In the genomic region with DNA sequence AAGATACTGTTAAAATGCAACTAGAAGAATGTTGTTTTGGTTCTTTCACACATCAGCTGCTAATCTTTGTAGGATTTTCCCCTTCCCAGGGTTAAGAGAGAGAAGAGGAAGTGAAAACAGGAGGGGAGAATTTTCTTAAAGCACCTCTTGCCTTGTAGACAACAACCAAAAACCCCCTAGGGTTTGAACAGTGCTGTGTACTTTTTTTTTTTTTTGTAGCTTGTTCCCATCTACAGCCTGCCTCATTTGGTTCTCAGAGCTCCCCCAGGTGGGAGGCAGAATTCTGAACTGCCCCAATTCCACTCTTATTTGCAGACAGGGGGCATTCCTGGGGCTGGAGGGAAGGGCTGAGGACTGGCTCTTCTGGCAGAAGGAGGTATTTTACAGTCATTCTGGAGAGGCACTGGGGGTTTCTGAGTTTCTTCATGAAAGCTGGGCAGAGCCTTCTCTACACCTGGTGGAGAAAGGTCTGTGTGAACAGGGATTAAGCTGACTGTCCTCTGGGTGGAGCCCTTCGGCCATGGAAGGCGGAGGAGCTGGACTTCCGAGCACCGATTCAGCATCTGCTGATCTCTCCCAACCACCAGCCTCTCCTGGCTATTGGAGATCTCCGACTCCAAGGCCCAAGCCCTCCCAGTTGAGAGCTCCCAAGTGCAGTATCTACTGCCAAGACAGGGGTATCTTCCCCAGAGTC, we compare ENCODE assay signal across 8 cellular contexts. TPM values are rescaled to one million over a fixed set of nuclear protein-coding genes. Genes with fewer than 3 reads are reported as not detected.
A peak's percentile ranks its signal among the peaks of the same experiment; 100 is the strongest.
DNase-seq lines count a peak whose midpoint lies in the region; ATAC-seq and TF ChIP-seq lines count a peak whose summit lies in the region.

No MANE protein-coding gene starts in this region.

- H3K9ac ChIP-seq in mammary epithelial cell (ENCODE audit: insufficient read depth, low read length), result no peak overlapping the region

- ATAC-seq in GM19372 (IDR thresholded peaks at IDR 0.05; ENCODE audit: low read depth, unreplicated experiment), result peak; percentile 73
- ATAC-seq in HG03342 (IDR thresholded peaks at IDR 0.05; ENCODE audit: unreplicated experiment), result peak; percentile 53
- ATAC-seq in left lobe of liver, result peak; percentile 85

- in situ Hi-C loops in mammary epithelial cell (cut with MboI; ENCODE audit: low sequenced_read_pairs in 2 of 2), result loop anchor here in 1 of 2 donors (5.0 to 25.0 kb wide), 2 partner anchors 177 to 1047 kb away; no protein-coding TSS in a partner anchor

- dilution Hi-C loops in mammary epithelial cell (cut with HindIII; ENCODE audit: low sequenced_read_pairs), result no loop called here

- H3K36me3 ChIP-seq in mammary epithelial cell (ENCODE audit: insufficient read depth, low read length), result no peaks in the 10 kb centered on the region

- H3K4me3 ChIP-seq in mammary epithelial cell (replicated peaks in 1 of 3; ENCODE audit: insufficient read depth in 1 of 3, low read depth in 2 of 3, low read length in 3 of 3), result no peak overlapping the region

- no peak overlapping the region for H3K27ac ChIP-seq in mammary epithelial cell (ENCODE audit: insufficient read depth, low read depth, low read length)

- no peaks in the 10 kb centered on the region for H3K9me3 ChIP-seq in mammary epithelial cell (replicated peaks; ENCODE audit: insufficient read depth, low read length)

- no peak overlapping the region for H3K4me2 ChIP-seq in mammary epithelial cell (ENCODE audit: insufficient read depth, low read depth, low read length)

- H3K27me3 ChIP-seq in mammary epithelial cell (ENCODE audit: insufficient read depth, low read length), result no peaks in the 10 kb centered on the region

- TF ChIP-seq CTCF in mammary epithelial cell (conservative IDR thresholded peaks at IDR 0.05 in 1 of 2, IDR thresholded peaks at IDR 0.05 in 1 of 2; ENCODE audit: extremely low read depth in 1 of 2, insufficient read depth in 1 of 2, low read depth in 1 of 2, low read length in 2 of 2), result peak; percentile 59 to 68

- no peak overlapping the region for H2AFZ ChIP-seq in mammary epithelial cell (ENCODE audit: low read depth, low read length)

- intact Hi-C loops in mammary epithelial cell (cut with micrococcal nuclease), result loop anchor here (1.0 to 5.0 kb wide), 4 partner anchors 176 to 1052 kb away; no protein-coding TSS in a partner anchor

- no peaks in the 10 kb centered on the region for H4K20me1 ChIP-seq in mammary epithelial cell (ENCODE audit: insufficient read depth, low read length)

- BruUV-seq in mammary epithelial cell (replicated peaks; lab: Mats Ljungman, UMichigan), result no TSS peak

- CTCF ChIA-PET in mammary epithelial cell (lab: Charles Lee; ENCODE audit: low non-redundant PET), result interaction anchor here (0.5 to 1.1 kb wide), 8 partner anchors 82 to 1060 kb away, joined by 3 to 8 read pairs (median 4); no protein-coding TSS in a partner anchor

- peak; percentile 60 for DNase-seq in ELR (ENCODE audit: low read depth)
- peak; percentile 69 for DNase-seq in OCI-M1 (lab: John Stamatoyannopoulos, UW)
- peak; percentile 67 for DNase-seq in mammary epithelial cell
- peak; percentile 74 for DNase-seq in left lobe of liver (ENCODE audit: low spot score)
- no peak for DNase-seq in NK-92 (lab: John Stamatoyannopoulos, UW; ENCODE audit: unreplicated experiment)
- DNase-seq in stimulated activated CD4-positive, alpha-beta T cell treated with anti-CD3 and anti-CD28 coated beads, Interleukin-1b, Interleukin-23, amount 100 ng/mL, for 48 hours, result no peak

- WGBS in mammary epithelial cell (ENCODE audit: low coverage, missing lambda C conversion rate), result 45% methylated on average over 4 of the region's 5 CpGs

- H3K79me2 ChIP-seq in mammary epithelial cell (ENCODE audit: insufficient read depth, low read length), result no peaks in the 10 kb centered on the region

- no peaks in the 10 kb centered on the region for H3K4me1 ChIP-seq in mammary epithelial cell (ENCODE audit: insufficient read depth, low read length)

RNA-seq across cellular contexts. Expression of gene SMARCE1, which starts 32.2 kb away (rescaled TPM):
- total RNA-seq in mammary epithelial cell, result 10 to 100 TPM; 75.0 to 94.2 TPM
- polyA plus RNA-seq in mammary epithelial cell, result 37.0 TPM
- polyA minus RNA-seq in mammary epithelial cell, result 61.3 TPM
- total RNA-seq in left lobe of liver, result 28.3 TPM

RNA-seq across cellular contexts. Expression of gene KRT222, which starts 49.5 kb away (rescaled TPM):
- total RNA-seq in mammary epithelial cell, result under 1 TPM; 0.67 to 0.94 TPM
- polyA plus RNA-seq in mammary epithelial cell, result 0.24 TPM
- not detected for polyA minus RNA-seq in mammary epithelial cell
- total RNA-seq in left lobe of liver, result 2.4 TPM

RNA-seq across cellular contexts. Expression of gene CCR7, which starts 50.2 kb away (rescaled TPM):
- total RNA-seq in mammary epithelial cell (under 1 TPM in 1 of 2 donors, not detected in 1; 0.17 TPM), left lobe of liver (0.75 TPM)
- 0.20 TPM for polyA plus RNA-seq in mammary epithelial cell
- not detected for polyA minus RNA-seq in mammary epithelial cell

Comparison
In these comparisons a context has a peak if more than half of its experiments do, and no peak if none do; other contexts are left out.
1. DNase-seq: peak in ELR (single experiment), OCI-M1 (single experiment), mammary epithelial cell (single experiment) and left lobe of liver (single experiment); none in NK-92 (single experiment) and stimulated activated CD4-positive, alpha-beta T cell treated with anti-CD3 and anti-CD28 coated beads, Interleukin-1b, Interleukin-23, amount 100 ng/mL, for 48 hours (single experiment).
2. Peak in every context shown above with its lines, with median percentiles within 50 percentile points of each other: ATAC-seq.